In the genomic region with DNA sequence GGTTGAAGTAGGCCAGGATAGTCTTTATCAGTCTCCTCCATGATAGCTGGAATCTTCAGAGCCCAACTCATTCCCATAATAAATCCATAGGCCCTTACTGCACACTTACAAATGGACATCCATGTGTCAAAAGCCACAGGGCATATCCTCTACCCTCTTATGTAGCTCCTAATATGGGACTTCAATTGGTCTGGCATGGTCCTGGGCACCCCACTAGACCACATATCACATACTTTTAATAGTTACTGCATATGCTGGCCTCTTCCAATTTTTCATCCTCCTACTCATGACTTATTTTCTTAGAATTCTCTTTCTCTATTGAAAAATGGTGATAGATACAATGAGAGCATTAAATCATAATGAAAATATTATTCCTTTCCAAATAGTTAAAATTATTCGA, we compare ENCODE assay signal across 29 cellular contexts.
DNase-seq lines count a peak whose midpoint lies in the region; ATAC-seq and TF ChIP-seq lines count a peak whose summit lies in the region.
"Had no signal": no experiment of that assay in that cellular context is flagged by ENCODE, and none has a peak within 500 bp of the region (broad histone marks: within the 10 kb centered on the region; RNA-seq: fewer than 3 reads in every experiment).

No MANE protein-coding gene starts in this region.

- no peak overlapping the region for H3K9ac ChIP-seq in GM23248
- H3K9ac ChIP-seq: BLaER1 treated with 17β-estradiol and CSF1 and Interleukin-3, amounts not matched to agents 10 nM and 100 nM had no signal

- H3K4me3 Mint-ChIP-seq in MCF 10A (ENCODE audit: unreplicated experiment): no peak overlapping the region
- H3K4me3 Mint-ChIP-seq: activated CD4-positive, alpha-beta T cell treated with anti-CD3 and anti-CD28 coated beads, Interleukin-2, amount 10 ng/mL, durations not matched to agents 7 days and 5 days; activated naive CD8-positive, alpha-beta T cell; endodermal cell; WTC11 had no signal

- H3K4me1 Mint-ChIP-seq in MCF 10A (ENCODE audit: insufficient read depth, unreplicated experiment): peaks cover 16% of the 10 kb centered on the region
- H3K4me1 Mint-ChIP-seq: activated CD4-positive, alpha-beta T cell treated with anti-CD3 and anti-CD28 coated beads, Interleukin-2, amount 10 ng/mL, durations not matched to agents 7 days and 5 days; endodermal cell; WTC11 had no signal

- no peak for TF ChIP-seq EP300 in stomach (IDR thresholded peaks at IDR 0.05)

- POLR2A ChIA-PET in MCF 10A (lab: Yijun Ruan, JAX): interaction anchor here (0.7 kb wide), 1 partner anchor 133 kb away, joined by 3 read pairs; no protein-coding TSS in a partner anchor

- H4K20me1 ChIP-seq in GM23248 (ENCODE audit: insufficient read depth): no peaks in the 10 kb centered on the region
- H4K20me1 ChIP-seq: BLaER1 treated with 17β-estradiol and CSF1 and Interleukin-3, amounts not matched to agents 10 nM and 100 nM had no signal

- no peaks in the 10 kb centered on the region; the same call in 1 of the 2 replicates for H3K9me2 ChIP-seq in GM23248 (ENCODE audit: insufficient read depth)

- BruUV-seq in MCF 10A (replicated peaks; lab: Mats Ljungman, UMichigan): no TSS peak

- H3K79me2 ChIP-seq in GM23248 (ENCODE audit: insufficient read depth): no peaks in the 10 kb centered on the region

- 0 out of 2 replicates have a peak overlapping the region, but pooled peaks have one; percentile 50 for H3K4me3 ChIP-seq in GM23248
- H3K4me3 ChIP-seq in stomach: no peak overlapping the region
- H3K4me3 ChIP-seq: BLaER1 treated with 17β-estradiol and CSF1 and Interleukin-3, amounts not matched to agents 10 nM and 100 nM; SJCRH30; tibial artery; vagina had no signal

- TF ChIP-seq CTCF in stomach (IDR thresholded peaks at IDR 0.05) (no peak), MCF 10A (IDR thresholded peaks at IDR 0.05; ENCODE audit: unreplicated experiment) (no peak)

- H3K9me3 Mint-ChIP-seq in MCF 10A (ENCODE audit: unreplicated experiment): no peaks in the 10 kb centered on the region
- H3K9me3 Mint-ChIP-seq: activated CD4-positive, alpha-beta T cell treated with anti-CD3 and anti-CD28 coated beads, Interleukin-2, amount 10 ng/mL, durations not matched to agents 7 days and 5 days; endodermal cell; WTC11 had no signal

- peaks cover 63% of the 10 kb centered on the region for H3K4me1 ChIP-seq in GM23248 (ENCODE audit: insufficient read depth)
- H3K4me1 ChIP-seq in stomach: peaks cover 0 to 17% (median 5%) of the 10 kb centered on the region in 4 donors
- H3K4me1 ChIP-seq: vagina had no signal

- TF ChIP-seq POLR2A in stomach (IDR thresholded peaks at IDR 0.05): no peak

- DNase-seq in AG08395 (ENCODE audit: low spot score) (peak; percentile 24), GM23248 (peak; percentile 64), astrocyte of the hippocampus (ENCODE audit: low read depth, low spot score) (peak; percentile 39), iris pigment epithelial cell (ENCODE audit: low read depth) (peak; percentile 21), stomach (no peak), MCF 10A (ENCODE audit: unreplicated experiment) (no peak)
- DNase-seq in stimulated activated CD4-positive, alpha-beta T cell treated with anti-CD3 and anti-CD28 coated beads, Interleukin-12 subunit alpha, Interleukin-12 subunit beta, amount 100 ng/mL, for 4 hours: no peak
- DNase-seq: activated CD4-positive, alpha-beta T cell treated with anti-CD3 and anti-CD28 coated beads, Interleukin-2, amount 10 ng/mL, durations not matched to agents 7 days and 5 days; activated effector memory CD4-positive, alpha-beta T cell treated with Interleukin-2 at 50 U/mL for 16 hours; aorta; caudate nucleus; endodermal cell; hypothalamus; left colon; NCI-H1092; NCI-H1694 treated with DMSO at 0.1 percent for 48 hours; NCI-H446 treated with DMSO at 0.1 percent for 48 hours; NCI-H82; posterior cingulate gyrus; right cardiac atrium; SJCRH30; stimulated activated CD4-positive, alpha-beta T cell treated with anti-CD3 and anti-CD28 coated beads, Interleukin-2, amount 100 ng/mL, for 48 hours; tibial artery had no signal

- no peaks in the 10 kb centered on the region for H3K27me3 Mint-ChIP-seq in MCF 10A (ENCODE audit: insufficient read depth, unreplicated experiment)

- CTCF ChIA-PET in MCF 10A (lab: Yijun Ruan, JAX): interaction anchor here (0.6 to 1.0 kb wide), 4 partner anchors 13 to 747 kb away, joined by 3 to 4 read pairs (median 3); no protein-coding TSS in a partner anchor

- H3K27ac Mint-ChIP-seq in MCF 10A (ENCODE audit: low read depth, unreplicated experiment): no peak overlapping the region
- H3K27ac Mint-ChIP-seq: activated CD4-positive, alpha-beta T cell treated with anti-CD3 and anti-CD28 coated beads, Interleukin-2, amount 10 ng/mL, durations not matched to agents 7 days and 5 days; activated naive CD8-positive, alpha-beta T cell; endodermal cell; WTC11 had no signal

- WGBS in GM23248 (ENCODE audit: low coverage in 1 of 2, low lambda C conversion rate in 2 of 2, missing lambda C conversion rate in 2 of 2), 2 experiments: 95 to 98% methylated on average over 1 of the region's 1 CpG
- 77 to 90% (median 85%) methylated on average over 1 of the region's 1 CpG for WGBS in stomach, 5 donors

- no peak overlapping the region for H2AFZ ChIP-seq in GM23248

- H3F3A ChIP-seq in GM23248 (ENCODE audit: insufficient read depth): peaks cover 52% of the 10 kb centered on the region

- no peak for ATAC-seq in GM21381 (IDR thresholded peaks at IDR 0.05; ENCODE audit: unreplicated experiment)
- ATAC-seq: esophagus mucosa, left colon, right cardiac atrium, WTC11 had no signal

- H3K36me3 ChIP-seq in GM23248 (ENCODE audit: low read depth) (no peaks in the 10 kb centered on the region), stomach (no peaks in the 10 kb centered on the region)
- H3K36me3 ChIP-seq: BLaER1 treated with 17β-estradiol and CSF1 and Interleukin-3, amounts not matched to agents 10 nM and 100 nM; SJCRH30; tibial artery; vagina had no signal

- H3K27ac ChIP-seq in GM23248 (peak overlapping the region; percentile 74), stomach (no peak overlapping the region)
- H3K27ac ChIP-seq: BLaER1 treated with 17β-estradiol and CSF1 and Interleukin-3, amounts not matched to agents 10 nM and 100 nM; SJCRH30; tibial artery; vagina had no signal

- H3K27me3 ChIP-seq in GM23248 (replicated peaks; ENCODE audit: insufficient read depth): no peaks in the 10 kb centered on the region
- no peaks in the 10 kb centered on the region for H3K27me3 ChIP-seq in stomach
- H3K27me3 ChIP-seq: SJCRH30, tibial artery, vagina had no signal

- no peaks in the 10 kb centered on the region for H3K9me3 ChIP-seq in GM23248 (ENCODE audit: low read depth)
- H3K9me3 ChIP-seq in stomach: no peaks in the 10 kb centered on the region
- H3K9me3 ChIP-seq: BLaER1 treated with 17β-estradiol and CSF1 and Interleukin-3, amounts not matched to agents 10 nM and 100 nM; SJCRH30; tibial artery; vagina had no signal

- in situ Hi-C loops in GM23248 (cut with MboI): loop anchor here (25.0 kb wide), 1 partner anchor 753 kb away; no protein-coding TSS in a partner anchor

- H3K4me2 ChIP-seq in GM23248 (ENCODE audit: unreplicated experiment): peak overlapping the region; percentile 68
- H3K4me2 ChIP-seq: BLaER1 treated with 17β-estradiol and CSF1 and Interleukin-3, amounts not matched to agents 10 nM and 100 nM had no signal

- intact Hi-C loops in stomach (cut with DNase I; ENCODE audit: low total_unique reads) (no loop called here), MCF 10A (cut with micrococcal nuclease) (no loop called here)

- H3K36me3 Mint-ChIP-seq in MCF 10A (ENCODE audit: insufficient read depth, unreplicated experiment): no peaks in the 10 kb centered on the region
- H3K36me3 Mint-ChIP-seq: activated naive CD8-positive, alpha-beta T cell; WTC11 had no signal

Comparison
In these comparisons a context has a peak if more than half of its experiments do, and no peak if none do; other contexts are left out.
1. DNase-seq: peak in AG08395 (single experiment), GM23248 (single experiment), astrocyte of the hippocampus (single experiment) and iris pigment epithelial cell (single experiment); none in stomach (single experiment), MCF 10A (single experiment) and stimulated activated CD4-positive, alpha-beta T cell treated with anti-CD3 and anti-CD28 coated beads, Interleukin-12 subunit alpha, Interleukin-12 subunit beta, amount 100 ng/mL, for 4 hours (single experiment).